15 cellular contexts compared by ENCODE assay signal in the genomic region with DNA sequence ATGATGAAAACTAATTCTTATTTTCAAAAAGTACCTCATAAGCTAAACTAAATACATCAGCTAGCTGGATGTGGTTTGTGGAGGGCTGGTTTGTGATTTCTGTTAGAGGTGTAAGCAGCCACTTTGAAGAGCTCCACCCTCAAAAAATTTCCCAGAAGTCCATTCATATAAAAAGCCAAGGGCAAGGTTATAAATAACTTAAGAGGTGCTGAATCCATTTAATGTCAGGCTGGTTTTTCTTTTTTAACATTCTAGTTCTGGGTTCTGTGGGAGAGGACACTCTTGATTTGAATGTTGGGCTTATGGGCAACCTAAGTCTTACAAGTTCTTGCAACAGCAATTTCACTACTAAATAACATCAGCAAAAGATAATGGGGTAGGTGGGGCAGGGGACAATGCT. TPM values are rescaled to one million over a fixed set of nuclear protein-coding genes. Genes with fewer than 3 reads are reported as not detected.
A peak's percentile ranks its signal among the peaks of the same experiment; 100 is the strongest.
DNase-seq lines count a peak whose midpoint lies in the region; ATAC-seq and TF ChIP-seq lines count a peak whose summit lies in the region.
"Had no signal": no experiment of that assay in that cellular context is flagged by ENCODE, and none has a peak within 500 bp of the region (broad histone marks: within the 10 kb centered on the region; RNA-seq: fewer than 3 reads in every experiment).

No MANE protein-coding gene starts in this region.

- no peak for DNase-seq in right atrium auricular region (ENCODE audit: low spot score)
- DNase-seq in left cardiac atrium, result no peak
- DNase-seq in SW480 (ENCODE audit: low spot score), result peak; percentile 80
- no peak for DNase-seq in epithelial cell of prostate (ENCODE audit: low read depth, low spot score)
- no peak for DNase-seq in type B pancreatic cell (ENCODE audit: extremely low spot score, unreplicated experiment)
- DNase-seq in NCI-H82 treated with DMSO at 0.1 percent for 48 hours (lab: John Stamatoyannopoulos, UW; ENCODE audit: unreplicated experiment), result no peak
- no peak for DNase-seq in cerebellar nuclear complex (lab: John Stamatoyannopoulos, UW)
- DNase-seq in WTC11 (ENCODE audit: low spot score), result no peak
- DNase-seq: NCI-H1092, NCI-H345, nephron progenitor cell had no signal

- H3K4me3 Mint-ChIP-seq in type B pancreatic cell (no peak overlapping the region), WTC11 (no peak overlapping the region)
- H3K4me3 Mint-ChIP-seq: dendritic cell treated with granulocyte-macrophage colony-stimulating factor and Interleukin-4, amounts not matched to agents 40 ng/mL and 50 ng/mL, for 4 days; nephron progenitor cell had no signal

- H3K36me3 Mint-ChIP-seq in type B pancreatic cell (no peaks in the 10 kb centered on the region), WTC11 (no peaks in the 10 kb centered on the region)

- CTCF ChIA-PET in WTC11 (lab: Charles Lee), result interaction anchor here (1.4 kb wide), 1 partner anchor 36 kb away, joined by 4 read pairs; no protein-coding TSS in a partner anchor

- no peaks in the 10 kb centered on the region for H3K27me3 ChIP-seq in right atrium auricular region

- no peaks in the 10 kb centered on the region for H3K9me3 ChIP-seq in right atrium auricular region
- H3K9me3 ChIP-seq: BLaER1, thoracic aorta had no signal

- H3K27ac Mint-ChIP-seq in type B pancreatic cell (peak overlapping the region; percentile 26), WTC11 (no peak overlapping the region)
- H3K27ac Mint-ChIP-seq: nephron progenitor cell had no signal

- POLR2A ChIA-PET in WTC11 (lab: Charles Lee), result no interaction called here

- peaks cover 0 to 41% of the 10 kb centered on the region in 2 donors for H3K4me1 ChIP-seq in right atrium auricular region

- H3K27me3 Mint-ChIP-seq in type B pancreatic cell, result peaks cover 10% of the 10 kb centered on the region
- peaks cover 7% of the 10 kb centered on the region; the same call in 1 of the 2 replicates for H3K27me3 Mint-ChIP-seq in WTC11 (ENCODE audit: low read depth)

- no peaks in the 10 kb centered on the region for H3K36me3 ChIP-seq in right atrium auricular region
- H3K36me3 ChIP-seq: BLaER1, thoracic aorta had no signal

- H3K27ac ChIP-seq in right atrium auricular region (peak overlapping the region; percentile 91 to 95), epithelial cell of prostate (peak overlapping the region; percentile 30)
- H3K27ac ChIP-seq: BLaER1, thoracic aorta, VCaP had no signal

- intact Hi-C loops in left cardiac atrium (cut with DNase I), result loop anchor here in 1 of 2 donors (10.0 kb wide), 2 partner anchors 286 to 496 kb away; no protein-coding TSS in a partner anchor

- no peak for TF ChIP-seq CTCF in right atrium auricular region (IDR thresholded peaks at IDR 0.05)
- no peak for TF ChIP-seq CTCF in type B pancreatic cell (conservative IDR thresholded peaks at IDR 0.05)
- TF ChIP-seq CTCF in WTC11 (IDR thresholded peaks at IDR 0.05), result no peak

- no peak for ATAC-seq in left cardiac atrium
- no peak for ATAC-seq in WTC11

- H3K4me1 Mint-ChIP-seq in type B pancreatic cell (ENCODE audit: unreplicated experiment), result peaks cover 17% of the 10 kb centered on the region
- peaks cover 50% of the 10 kb centered on the region for H3K4me1 Mint-ChIP-seq in WTC11

- H3K4me3 ChIP-seq in right atrium auricular region, result no peak overlapping the region
- H3K4me3 ChIP-seq: BLaER1, thoracic aorta had no signal

- no peaks in the 10 kb centered on the region for H3K9me3 Mint-ChIP-seq in type B pancreatic cell
- no peaks in the 10 kb centered on the region for H3K9me3 Mint-ChIP-seq in WTC11
- H3K9me3 Mint-ChIP-seq: dendritic cell treated with granulocyte-macrophage colony-stimulating factor and Interleukin-4, amounts not matched to agents 40 ng/mL and 50 ng/mL, for 4 days; nephron progenitor cell had no signal

TF ChIP-seq in WTC11, 78 proteins besides CTCF, POLR2A, EP300 and RAD21 (continues in another document):
- TF ChIP-seq JUN (CRISPR knock-in tag; IDR thresholded peaks at IDR 0.05), result no peak
- TF ChIP-seq, protein P1, sequence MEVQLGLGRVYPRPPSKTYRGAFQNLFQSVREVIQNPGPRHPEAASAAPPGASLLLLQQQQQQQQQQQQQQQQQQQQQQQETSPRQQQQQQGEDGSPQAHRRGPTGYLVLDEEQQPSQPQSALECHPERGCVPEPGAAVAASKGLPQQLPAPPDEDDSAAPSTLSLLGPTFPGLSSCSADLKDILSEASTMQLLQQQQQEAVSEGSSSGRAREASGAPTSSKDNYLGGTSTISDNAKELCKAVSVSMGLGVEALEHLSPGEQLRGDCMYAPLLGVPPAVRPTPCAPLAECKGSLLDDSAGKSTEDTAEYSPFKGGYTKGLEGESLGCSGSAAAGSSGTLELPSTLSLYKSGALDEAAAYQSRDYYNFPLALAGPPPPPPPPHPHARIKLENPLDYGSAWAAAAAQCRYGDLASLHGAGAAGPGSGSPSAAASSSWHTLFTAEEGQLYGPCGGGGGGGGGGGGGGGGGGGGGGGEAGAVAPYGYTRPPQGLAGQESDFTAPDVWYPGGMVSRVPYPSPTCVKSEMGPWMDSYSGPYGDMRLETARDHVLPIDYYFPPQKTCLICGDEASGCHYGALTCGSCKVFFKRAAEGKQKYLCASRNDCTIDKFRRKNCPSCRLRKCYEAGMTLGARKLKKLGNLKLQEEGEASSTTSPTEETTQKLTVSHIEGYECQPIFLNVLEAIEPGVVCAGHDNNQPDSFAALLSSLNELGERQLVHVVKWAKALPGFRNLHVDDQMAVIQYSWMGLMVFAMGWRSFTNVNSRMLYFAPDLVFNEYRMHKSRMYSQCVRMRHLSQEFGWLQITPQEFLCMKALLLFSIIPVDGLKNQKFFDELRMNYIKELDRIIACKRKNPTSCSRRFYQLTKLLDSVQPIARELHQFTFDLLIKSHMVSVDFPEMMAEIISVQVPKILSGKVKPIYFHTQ (CRISPR knock-in tag; IDR thresholded peaks at IDR 0.05), result no peak
- no peak for TF ChIP-seq OVOL2 (CRISPR knock-in tag; IDR thresholded peaks at IDR 0.05; ENCODE audit: borderline replicate concordance)
- TF ChIP-seq MYBL2 (CRISPR knock-in tag; IDR thresholded peaks at IDR 0.05), result no peak
- TF ChIP-seq, protein P2, sequence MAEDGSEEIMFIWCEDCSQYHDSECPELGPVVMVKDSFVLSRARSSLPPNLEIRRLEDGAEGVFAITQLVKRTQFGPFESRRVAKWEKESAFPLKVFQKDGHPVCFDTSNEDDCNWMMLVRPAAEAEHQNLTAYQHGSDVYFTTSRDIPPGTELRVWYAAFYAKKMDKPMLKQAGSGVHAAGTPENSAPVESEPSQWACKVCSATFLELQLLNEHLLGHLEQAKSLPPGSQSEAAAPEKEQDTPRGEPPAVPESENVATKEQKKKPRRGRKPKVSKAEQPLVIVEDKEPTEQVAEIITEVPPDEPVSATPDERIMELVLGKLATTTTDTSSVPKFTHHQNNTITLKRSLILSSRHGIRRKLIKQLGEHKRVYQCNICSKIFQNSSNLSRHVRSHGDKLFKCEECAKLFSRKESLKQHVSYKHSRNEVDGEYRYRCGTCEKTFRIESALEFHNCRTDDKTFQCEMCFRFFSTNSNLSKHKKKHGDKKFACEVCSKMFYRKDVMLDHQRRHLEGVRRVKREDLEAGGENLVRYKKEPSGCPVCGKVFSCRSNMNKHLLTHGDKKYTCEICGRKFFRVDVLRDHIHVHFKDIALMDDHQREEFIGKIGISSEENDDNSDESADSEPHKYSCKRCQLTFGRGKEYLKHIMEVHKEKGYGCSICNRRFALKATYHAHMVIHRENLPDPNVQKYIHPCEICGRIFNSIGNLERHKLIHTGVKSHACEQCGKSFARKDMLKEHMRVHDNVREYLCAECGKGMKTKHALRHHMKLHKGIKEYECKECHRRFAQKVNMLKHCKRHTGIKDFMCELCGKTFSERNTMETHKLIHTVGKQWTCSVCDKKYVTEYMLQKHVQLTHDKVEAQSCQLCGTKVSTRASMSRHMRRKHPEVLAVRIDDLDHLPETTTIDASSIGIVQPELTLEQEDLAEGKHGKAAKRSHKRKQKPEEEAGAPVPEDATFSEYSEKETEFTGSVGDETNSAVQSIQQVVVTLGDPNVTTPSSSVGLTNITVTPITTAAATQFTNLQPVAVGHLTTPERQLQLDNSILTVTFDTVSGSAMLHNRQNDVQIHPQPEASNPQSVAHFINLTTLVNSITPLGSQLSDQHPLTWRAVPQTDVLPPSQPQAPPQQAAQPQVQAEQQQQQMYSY (CRISPR knock-in tag; IDR thresholded peaks at IDR 0.05), result no peak
- no peak for TF ChIP-seq MXD4 (CRISPR knock-in tag; IDR thresholded peaks at IDR 0.05; ENCODE audit: borderline replicate concordance)
- TF ChIP-seq, protein P3, sequence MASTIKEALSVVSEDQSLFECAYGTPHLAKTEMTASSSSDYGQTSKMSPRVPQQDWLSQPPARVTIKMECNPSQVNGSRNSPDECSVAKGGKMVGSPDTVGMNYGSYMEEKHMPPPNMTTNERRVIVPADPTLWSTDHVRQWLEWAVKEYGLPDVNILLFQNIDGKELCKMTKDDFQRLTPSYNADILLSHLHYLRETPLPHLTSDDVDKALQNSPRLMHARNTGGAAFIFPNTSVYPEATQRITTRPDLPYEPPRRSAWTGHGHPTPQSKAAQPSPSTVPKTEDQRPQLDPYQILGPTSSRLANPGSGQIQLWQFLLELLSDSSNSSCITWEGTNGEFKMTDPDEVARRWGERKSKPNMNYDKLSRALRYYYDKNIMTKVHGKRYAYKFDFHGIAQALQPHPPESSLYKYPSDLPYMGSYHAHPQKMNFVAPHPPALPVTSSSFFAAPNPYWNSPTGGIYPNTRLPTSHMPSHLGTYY (CRISPR knock-in tag; IDR thresholded peaks at IDR 0.05), result no peak
- TF ChIP-seq ZNF416 (CRISPR knock-in tag; IDR thresholded peaks at IDR 0.05), result no peak
- no peak for TF ChIP-seq ZNF263 (CRISPR knock-in tag; IDR thresholded peaks at IDR 0.05; ENCODE audit: low read depth)
- no peak for TF ChIP-seq ZNF232 (CRISPR knock-in tag; IDR thresholded peaks at IDR 0.05)
- TF ChIP-seq, protein P4, sequence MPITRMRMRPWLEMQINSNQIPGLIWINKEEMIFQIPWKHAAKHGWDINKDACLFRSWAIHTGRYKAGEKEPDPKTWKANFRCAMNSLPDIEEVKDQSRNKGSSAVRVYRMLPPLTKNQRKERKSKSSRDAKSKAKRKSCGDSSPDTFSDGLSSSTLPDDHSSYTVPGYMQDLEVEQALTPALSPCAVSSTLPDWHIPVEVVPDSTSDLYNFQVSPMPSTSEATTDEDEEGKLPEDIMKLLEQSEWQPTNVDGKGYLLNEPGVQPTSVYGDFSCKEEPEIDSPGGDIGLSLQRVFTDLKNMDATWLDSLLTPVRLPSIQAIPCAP (CRISPR knock-in tag; IDR thresholded peaks at IDR 0.05), result no peak

RNA-seq across cellular contexts. Expression of a gene that starts 3.4 kb away (rescaled TPM):
- 10 to 100 TPM; 50.3 to 76.2 TPM for total RNA-seq in right atrium auricular region
- total RNA-seq in left cardiac atrium, result 10 to 100 TPM; 35.8 to 74.3 TPM
- total RNA-seq in type B pancreatic cell (ENCODE audit: low replicate concordance), result 39.0 and 52.2 TPM in 2 replicates
- 16.2 to 29.3 TPM (median 17.5 TPM) in 3 replicates for total RNA-seq in WTC11 (2021)

RNA-seq across cellular contexts. Expression of a gene that starts 51.5 kb away (rescaled TPM):
- total RNA-seq in right atrium auricular region (100 to 1,000 TPM; 534 to 672 TPM), left cardiac atrium (100 to 1,000 TPM; 483 to 653 TPM), type B pancreatic cell (ENCODE audit: low replicate concordance) (242 and 263 TPM in 2 replicates), WTC11 (2021) (149 to 158 TPM (median 155 TPM) in 3 replicates)
